Comparison of ENCODE assay signal across 8 cellular contexts in the genomic region with DNA sequence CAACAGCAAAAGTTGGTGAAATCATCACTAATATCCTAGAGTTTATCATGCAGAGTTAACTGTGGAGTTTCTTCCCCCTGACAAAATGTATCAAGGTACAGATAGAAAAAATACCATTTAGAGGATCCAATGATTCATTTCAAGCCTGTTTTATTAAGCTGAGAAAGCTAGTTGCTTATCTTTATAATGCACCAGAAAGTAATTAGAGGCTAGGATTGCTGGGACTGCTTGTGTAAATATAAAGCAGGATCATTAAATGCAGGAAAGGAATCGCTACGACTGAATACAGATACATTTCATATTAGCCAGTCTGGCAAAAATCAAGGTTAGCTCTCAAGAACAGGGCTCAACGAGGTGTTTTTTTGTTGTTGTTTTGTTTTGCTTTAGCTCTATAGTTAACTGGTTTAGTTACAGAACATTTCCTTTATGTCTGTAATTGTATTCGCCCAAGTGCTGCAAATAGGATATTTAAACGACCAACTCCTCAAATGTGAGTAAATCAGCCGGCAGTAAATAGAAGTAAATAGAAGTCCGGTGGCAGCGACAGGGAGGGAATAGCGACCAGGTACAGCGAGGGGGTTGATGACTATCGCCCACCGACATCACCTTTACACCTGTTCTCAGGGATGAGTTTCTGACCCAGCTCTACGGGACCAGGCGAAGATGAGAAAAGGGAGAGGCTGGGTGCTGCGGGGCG. TPM values are rescaled to one million over a fixed set of nuclear protein-coding genes. Genes with fewer than 3 reads are reported as not detected.
A peak's percentile ranks its signal among the peaks of the same experiment; 100 is the strongest.
DNase-seq lines count a peak whose midpoint lies in the region; ATAC-seq, FAIRE-seq and TF ChIP-seq lines count a peak whose summit lies in the region.

No MANE protein-coding gene starts in this region.

- no peak for FAIRE-seq in GM19239 (lab: Jason Lieb, UNC)

- H2BK120ac ChIP-seq in H9 (ENCODE audit: low read depth, low read length, poor library complexity, severe bottlenecking) = no peak overlapping the region

- intact Hi-C loops in A673 (cut with micrococcal nuclease; ENCODE audit: unreplicated experiment) = loop anchor here (5.0 kb wide), 1 partner anchor 54 kb away; no protein-coding TSS in a partner anchor
- intact Hi-C loops in activated T-helper 1 cell treated with anti-CD3 and anti-CD28 coated beads, Interleukin-12 subunit alpha, Interleukin-12 subunit beta, Interleukin-2, Interleukin-4 antibody, amounts not matched to agents 30 ng/mL and 10 ng/mL and 1 ng/mL, durations not matched to agents 14 hours and 24 hours and 36 hours (cut with micrococcal nuclease) = loop anchor here (1.0 to 10.0 kb wide), 10 partner anchors 9 to 943 kb away; a partner anchor contains a TSS

- no peak overlapping the region for H2AK5ac ChIP-seq in H9 (ENCODE audit: insufficient read length, low read length)

- POLR2A ChIA-PET in A673 (lab: Charles Lee; ENCODE audit: low non-redundant PET) = interaction anchor here (0.7 kb wide), 1 partner anchor 300 kb away, joined by 5 read pairs; no protein-coding TSS in a partner anchor

- no peak overlapping the region for H3K56ac ChIP-seq in H9 (ENCODE audit: insufficient read length, low read depth, low read length)

- no peak overlapping the region for H3K4ac ChIP-seq in H9 (ENCODE audit: low read depth, low read length)

- no peak overlapping the region for H2BK15ac ChIP-seq in H9 (ENCODE audit: low read depth, low read length)

- no peaks in the 10 kb centered on the region for H3K36me3 ChIP-seq in A673 (ENCODE audit: insufficient read depth, low read length, poor library complexity, severe bottlenecking)
- no peaks in the 10 kb centered on the region for H3K36me3 ChIP-seq in iPS-20b (ENCODE audit: insufficient read depth, low read depth, low read length)

- peak overlapping the region; percentile 83 to 90 for H3K4me3 Mint-ChIP-seq in H9
- peak overlapping the region; percentile 96 for H3K4me3 Mint-ChIP-seq in activated T-helper 1 cell treated with anti-CD3 and anti-CD28 coated beads, Interleukin-12 subunit alpha, Interleukin-12 subunit beta, Interleukin-2, Interleukin-4 antibody, amounts not matched to agents 30 ng/mL and 10 ng/mL and 1 ng/mL, durations not matched to agents 14 hours and 24 hours and 36 hours
- peak overlapping the region; percentile 94 to 95 for H3K4me3 Mint-ChIP-seq in stimulated activated naive B cell treated with anti-CD40 and anti-IgM and Interleukin-4, amounts not matched to agents 10 μg/mL and 1 μg/mL and 100 μg/mL, for 72 hours

- peaks cover 8% of the 10 kb centered on the region for H3K23me2 ChIP-seq in H9 (ENCODE audit: insufficient read length, low read depth, low read length, poor library complexity, severe bottlenecking)

- H4K5ac ChIP-seq in H9 (ENCODE audit: insufficient read length, low read depth, low read length) = peak overlapping the region; percentile 53

- no peaks in the 10 kb centered on the region for H4K20me1 ChIP-seq in H9 (ENCODE audit: control insufficient read depth, insufficient read depth, insufficient read length)

- no peaks in the 10 kb centered on the region for H3K79me1 ChIP-seq in H9 (ENCODE audit: insufficient read depth, low read depth, low read length, poor library complexity, severe bottlenecking)

- H3K4me1 ChIP-seq in A673 (ENCODE audit: insufficient read depth, low read length, poor library complexity, severe bottlenecking) (peaks cover 31% of the 10 kb centered on the region), H9 (ENCODE audit: insufficient read depth, low read length) (no peaks in the 10 kb centered on the region), iPS-20b (ENCODE audit: insufficient read depth, low read length) (peaks cover 19% of the 10 kb centered on the region)

- in situ Hi-C loops in GM13976 (cut with MboI; ENCODE audit: low sequenced_read_pairs, unreplicated experiment) = no loop called here

- H3K27me3 ChIP-seq in A673 (replicated peaks; ENCODE audit: insufficient read depth, low read depth, low read length, poor library complexity) = no peaks in the 10 kb centered on the region
- no peaks in the 10 kb centered on the region for H3K27me3 ChIP-seq in H9 (ENCODE audit: insufficient read depth, low read length)
- peaks cover 15% of the 10 kb centered on the region for H3K27me3 ChIP-seq in iPS-20b (ENCODE audit: insufficient read depth, low read length)

- no peak overlapping the region for H2AFZ ChIP-seq in H9 (ENCODE audit: low read length)

- H3K9me3 ChIP-seq in A673 (ENCODE audit: low read depth, low read length, poor library complexity, severe bottlenecking) (no peaks in the 10 kb centered on the region), H9 (ENCODE audit: control insufficient read depth, low read depth, low read length) (no peaks in the 10 kb centered on the region), iPS-20b (ENCODE audit: insufficient read depth, low read depth, low read length) (no peaks in the 10 kb centered on the region)

- CTCF ChIA-PET in A673 (lab: Charles Lee) = interaction anchor here (2.0 kb wide), 1 partner anchor 20 kb away, joined by 6 read pairs; no protein-coding TSS in a partner anchor

- no peak overlapping the region for H3K23ac ChIP-seq in H9 (ENCODE audit: insufficient read length, low read depth, low read length)

- no peak overlapping the region for H2BK20ac ChIP-seq in H9 (ENCODE audit: low read depth, low read length, poor library complexity, severe bottlenecking)

- H3K27ac ChIP-seq in A673 (ENCODE audit: low read depth, low read length, poor library complexity, severe bottlenecking) (peak overlapping the region; percentile 97), H9 (ENCODE audit: insufficient read length, low read depth, low read length) (no peak overlapping the region), iPS-20b (ENCODE audit: low read length) (no peak overlapping the region)

- H4K8ac ChIP-seq in H9 (replicated peaks; ENCODE audit: insufficient read length, low read depth, low read length) = no peak overlapping the region

- H3K36me3 Mint-ChIP-seq in H9 (ENCODE audit: insufficient read depth in 1 of 3, low read depth in 3 of 3) = peaks cover 0 to 4% (median 0%) of the 10 kb centered on the region in 3 experiments; a peak in 1 of 7 replicates
- H3K36me3 Mint-ChIP-seq in activated T-helper 1 cell treated with anti-CD3 and anti-CD28 coated beads, Interleukin-12 subunit alpha, Interleukin-12 subunit beta, Interleukin-2, Interleukin-4 antibody, amounts not matched to agents 30 ng/mL and 10 ng/mL and 1 ng/mL, durations not matched to agents 14 hours and 24 hours and 36 hours (ENCODE audit: low read depth) = peaks cover 16% of the 10 kb centered on the region
- H3K36me3 Mint-ChIP-seq in stimulated activated naive B cell treated with anti-CD40 and anti-IgM and Interleukin-4, amounts not matched to agents 10 μg/mL and 1 μg/mL and 100 μg/mL, for 72 hours = peaks cover 17 to 23% of the 10 kb centered on the region in 2 donors

- H4K91ac ChIP-seq in H9 (ENCODE audit: insufficient read length, low read depth, low read length) = no peak overlapping the region

- H3K9ac ChIP-seq in H9 (ENCODE audit: extremely low read depth, insufficient read length, low read length) = peak overlapping the region; percentile 73
- peak overlapping the region; percentile 76; the same call in 1 of the 2 replicates for H3K9ac ChIP-seq in iPS-20b (ENCODE audit: low read depth, low read length)

- TF ChIP-seq CTCF in A673 (conservative IDR thresholded peaks at IDR 0.05; ENCODE audit: low read depth, low read length) (no peak), H9 (conservative IDR thresholded peaks at IDR 0.05) (no peak), GM13976 (IDR thresholded peaks at IDR 0.05; ENCODE audit: borderline replicate concordance, control extremely low read depth, extremely low read depth, insufficient read depth, missing control alignments) (no peak)

- WGBS in H9 (ENCODE audit: extremely low coverage, insufficient read length, low lambda C conversion rate) = no CpG with 5 or more reads among the region's 16 CpGs

- H3K4me3 ChIP-seq in A673 (ENCODE audit: low read depth, low read length, poor library complexity, severe bottlenecking) = peak overlapping the region; percentile 63
- peak overlapping the region; percentile 86 for H3K4me3 ChIP-seq in iPS-20b (ENCODE audit: low read length)

- peak overlapping the region; percentile 67 for H3K4me2 ChIP-seq in H9 (ENCODE audit: insufficient read depth, insufficient read length, low read length)

- no peak overlapping the region for H2BK5ac ChIP-seq in H9 (ENCODE audit: insufficient read length, low read length)

- H3T11ph ChIP-seq in H9 (ENCODE audit: low read length) = no peak overlapping the region

- peak overlapping the region; percentile 95 for H3K18ac ChIP-seq in H9 (ENCODE audit: insufficient read length, low read depth, low read length)

- DNase-seq in A673 (ENCODE audit: low spot score) = peak; percentile 20
- peak; percentile 53 for DNase-seq in H9
- no peak for DNase-seq in activated T-helper 1 cell treated with anti-CD3 and anti-CD28 coated beads, Interleukin-12 subunit alpha, Interleukin-12 subunit beta, Interleukin-2, Interleukin-4 antibody, amounts not matched to agents 30 ng/mL and 10 ng/mL and 1 ng/mL, durations not matched to agents 14 hours and 24 hours and 36 hours (ENCODE audit: low spot score)
- DNase-seq in stimulated activated naive B cell treated with anti-CD40 and anti-IgM and Interleukin-4, amounts not matched to agents 10 μg/mL and 1 μg/mL and 100 μg/mL, for 72 hours = no peak
- DNase-seq in GM13976 (ENCODE audit: low spot score) = no peak
- no peak for DNase-seq in GM19239 (ENCODE audit: insufficient read length, low spot score)

- no peaks in the 10 kb centered on the region for H3K9me3 Mint-ChIP-seq in H9
- no peaks in the 10 kb centered on the region for H3K9me3 Mint-ChIP-seq in activated T-helper 1 cell treated with anti-CD3 and anti-CD28 coated beads, Interleukin-12 subunit alpha, Interleukin-12 subunit beta, Interleukin-2, Interleukin-4 antibody, amounts not matched to agents 30 ng/mL and 10 ng/mL and 1 ng/mL, durations not matched to agents 14 hours and 24 hours and 36 hours
- H3K9me3 Mint-ChIP-seq in stimulated activated naive B cell treated with anti-CD40 and anti-IgM and Interleukin-4, amounts not matched to agents 10 μg/mL and 1 μg/mL and 100 μg/mL, for 72 hours = no peaks in the 10 kb centered on the region

- no peak for ATAC-seq in stimulated activated naive B cell treated with anti-CD40 and anti-IgM and Interleukin-4, amounts not matched to agents 10 μg/mL and 1 μg/mL and 100 μg/mL, for 72 hours (replicated peaks)
- no peak for ATAC-seq in HG03469 (IDR thresholded peaks at IDR 0.05; ENCODE audit: unreplicated experiment)

- no peaks in the 10 kb centered on the region for H3K79me2 ChIP-seq in H9 (ENCODE audit: insufficient read depth, low read length)

- H3K4me1 Mint-ChIP-seq in H9 = peaks cover 24 to 33% of the 10 kb centered on the region in 2 experiments
- peaks cover 75% of the 10 kb centered on the region for H3K4me1 Mint-ChIP-seq in activated T-helper 1 cell treated with anti-CD3 and anti-CD28 coated beads, Interleukin-12 subunit alpha, Interleukin-12 subunit beta, Interleukin-2, Interleukin-4 antibody, amounts not matched to agents 30 ng/mL and 10 ng/mL and 1 ng/mL, durations not matched to agents 14 hours and 24 hours and 36 hours (ENCODE audit: low read depth)
- peaks cover 46 to 72% of the 10 kb centered on the region in 2 donors for H3K4me1 Mint-ChIP-seq in stimulated activated naive B cell treated with anti-CD40 and anti-IgM and Interleukin-4, amounts not matched to agents 10 μg/mL and 1 μg/mL and 100 μg/mL, for 72 hours

- H3K14ac ChIP-seq in H9 (ENCODE audit: insufficient read depth, low read length) = peak overlapping the region; percentile 98

- peak overlapping the region; percentile 25 for H2BK12ac ChIP-seq in H9 (ENCODE audit: insufficient read length, low read depth, low read length)

- H3K27ac Mint-ChIP-seq in H9 = peak overlapping the region in 2 of 3 experiments; percentile 45 to 85; a peak in 4 of 7 replicates
- peak overlapping the region; percentile 96 for H3K27ac Mint-ChIP-seq in activated T-helper 1 cell treated with anti-CD3 and anti-CD28 coated beads, Interleukin-12 subunit alpha, Interleukin-12 subunit beta, Interleukin-2, Interleukin-4 antibody, amounts not matched to agents 30 ng/mL and 10 ng/mL and 1 ng/mL, durations not matched to agents 14 hours and 24 hours and 36 hours
- H3K27ac Mint-ChIP-seq in stimulated activated naive B cell treated with anti-CD40 and anti-IgM and Interleukin-4, amounts not matched to agents 10 μg/mL and 1 μg/mL and 100 μg/mL, for 72 hours = peak overlapping the region; percentile 94

- H3K27me3 Mint-ChIP-seq in H9 (ENCODE audit: low read depth) = peaks cover 9% of the 10 kb centered on the region
- H3K27me3 Mint-ChIP-seq in activated T-helper 1 cell treated with anti-CD3 and anti-CD28 coated beads, Interleukin-12 subunit alpha, Interleukin-12 subunit beta, Interleukin-2, Interleukin-4 antibody, amounts not matched to agents 30 ng/mL and 10 ng/mL and 1 ng/mL, durations not matched to agents 14 hours and 24 hours and 36 hours (ENCODE audit: insufficient read depth) = no peaks in the 10 kb centered on the region
- no peaks in the 10 kb centered on the region for H3K27me3 Mint-ChIP-seq in stimulated activated naive B cell treated with anti-CD40 and anti-IgM and Interleukin-4, amounts not matched to agents 10 μg/mL and 1 μg/mL and 100 μg/mL, for 72 hours

- TSS peak; percentile 59 for BruUV-seq in A673 (replicated peaks; lab: Mats Ljungman, UMichigan)

RNA-seq across cellular contexts. Expression of a gene that starts 0.7 kb away (rescaled TPM):
- total RNA-seq in A673 (2021) = 36.1 and 38.6 TPM in 2 replicates
- 13.1 and 13.2 TPM in 2 replicates for total RNA-seq in H9 (2021)
- 38.1 and 40.5 TPM in 2 replicates for total RNA-seq in activated T-helper 1 cell treated with anti-CD3 and anti-CD28 coated beads, Interleukin-12 subunit alpha, Interleukin-12 subunit beta, Interleukin-2, Interleukin-4 antibody, amounts not matched to agents 30 ng/mL and 10 ng/mL and 1 ng/mL, durations not matched to agents 14 hours and 24 hours and 36 hours

RNA-seq across cellular contexts. Expression of a gene that starts 36.7 kb away (rescaled TPM):
- total RNA-seq in A673 (2021) (0.67 and 0.74 TPM in 2 replicates), H9 (2021) (not detected in 2 replicates)
- total RNA-seq in activated T-helper 1 cell treated with anti-CD3 and anti-CD28 coated beads, Interleukin-12 subunit alpha, Interleukin-12 subunit beta, Interleukin-2, Interleukin-4 antibody, amounts not matched to agents 30 ng/mL and 10 ng/mL and 1 ng/mL, durations not matched to agents 14 hours and 24 hours and 36 hours = 0.88 and 1.0 TPM in 2 replicates

Comparison
In these comparisons a context has a peak if more than half of its experiments do, and no peak if none do; other contexts are left out.
1. DNase-seq: peak in A673 (single experiment) and H9 (single experiment); none in activated T-helper 1 cell treated with anti-CD3 and anti-CD28 coated beads, Interleukin-12 subunit alpha, Interleukin-12 subunit beta, Interleukin-2, Interleukin-4 antibody, amounts not matched to agents 30 ng/mL and 10 ng/mL and 1 ng/mL, durations not matched to agents 14 hours and 24 hours and 36 hours (single experiment), stimulated activated naive B cell treated with anti-CD40 and anti-IgM and Interleukin-4, amounts not matched to agents 10 μg/mL and 1 μg/mL and 100 μg/mL, for 72 hours (single experiment), GM13976 (single experiment) and GM19239 (single experiment).
2. Peak in every context shown above with its lines, with median percentiles within 50 percentile points of each other: H3K27ac Mint-ChIP-seq and H3K4me3 Mint-ChIP-seq.